24 cellular contexts compared by ENCODE assay signal in genomic region chr10:12542271-12542670, GRCh38.
"Had no signal": no experiment of that assay in that cellular context is flagged by ENCODE, and none has a peak within 500 bp of the region (broad histone marks: within the 10 kb centered on the region; RNA-seq: fewer than 3 reads in every experiment).

No MANE protein-coding gene starts in this region.

- H3K4me3 ChIP-seq: gastrocnemius medialis, lower lobe of right lung, ovary, psoas muscle, skin epidermis, spleen, thoracic aorta, tibial nerve, upper lobe of left lung had no signal

- H3K36me3 ChIP-seq: gastrocnemius medialis, lower lobe of right lung, ovary, spleen, thoracic aorta, tibial nerve, upper lobe of left lung had no signal

- H3K36me3 Mint-ChIP-seq: natural killer cell had no signal

- H3K4me3 Mint-ChIP-seq: dendritic cell treated with granulocyte-macrophage colony-stimulating factor and Interleukin-4, amounts not matched to agents 40 ng/mL and 50 ng/mL, for 4 days; endodermal cell; memory B cell; natural killer cell; stimulated activated naive CD8-positive, alpha-beta T cell treated with anti-CD3 and anti-CD28 coated beads, Interleukin-15, Interleukin-2, amounts not matched to agents 100 ng/mL and 50 ng/mL, for 24 hours had no signal

- H3K4me1 ChIP-seq: gastrocnemius medialis, lower lobe of right lung, psoas muscle, upper lobe of left lung had no signal

- H3K27ac Mint-ChIP-seq: dendritic cell treated with granulocyte-macrophage colony-stimulating factor and Interleukin-4, amounts not matched to agents 40 ng/mL and 50 ng/mL, for 4 days; endodermal cell; natural killer cell; stimulated activated naive CD8-positive, alpha-beta T cell treated with anti-CD3 and anti-CD28 coated beads, Interleukin-15, Interleukin-2, amounts not matched to agents 100 ng/mL and 50 ng/mL, for 24 hours had no signal

- H3K27me3 Mint-ChIP-seq: dendritic cell treated with granulocyte-macrophage colony-stimulating factor and Interleukin-4, amounts not matched to agents 40 ng/mL and 50 ng/mL, for 4 days; memory B cell; stimulated activated naive B cell treated with anti-CD40 and anti-IgM and Interleukin-4, amounts not matched to agents 10 μg/mL and 1 μg/mL and 100 μg/mL, for 72 hours; stimulated activated naive CD8-positive, alpha-beta T cell treated with anti-CD3 and anti-CD28 coated beads, Interleukin-15, Interleukin-2, amounts not matched to agents 100 ng/mL and 50 ng/mL, for 24 hours had no signal

- H3K9me3 ChIP-seq: gastrocnemius medialis, lower lobe of right lung, ovary, psoas muscle, spleen, thoracic aorta, upper lobe of left lung had no signal

- H3K4me1 Mint-ChIP-seq: endodermal cell had no signal

- ATAC-seq: esophagus mucosa; gastrocnemius medialis; left ventricle myocardium superior; lower lobe of right lung; natural killer cell; psoas muscle; right cardiac atrium; stimulated activated naive B cell treated with anti-CD40 and anti-IgM and Interleukin-4, amounts not matched to agents 10 μg/mL and 1 μg/mL and 100 μg/mL, for 72 hours had no signal

- H3K27ac ChIP-seq: epithelial cell of prostate, gastrocnemius medialis, lower lobe of right lung, ovary, psoas muscle, spleen, thoracic aorta, tibial nerve, upper lobe of left lung had no signal

- DNase-seq: effector CD8-positive, alpha-beta T cell; foreskin fibroblast; gastrocnemius medialis; left ventricle myocardium superior; lower lobe of right lung; natural killer cell; occipital lobe; ovary; posterior cingulate gyrus; psoas muscle; right cardiac atrium; spleen; stimulated activated CD4-positive, alpha-beta T cell treated with anti-CD3 and anti-CD28 coated beads, Interleukin-4, amount 100 ng/mL, for 4 hours; stimulated activated naive B cell treated with anti-CD40 and anti-IgM and Interleukin-4, amounts not matched to agents 10 μg/mL and 1 μg/mL and 100 μg/mL, for 72 hours; upper lobe of left lung had no signal

- H3K27me3 ChIP-seq: gastrocnemius medialis, ovary, spleen, tibial nerve, upper lobe of left lung had no signal
